In genomic region chr5:124599048-124599973, GRCh38 we compare ENCODE assay signal across 8 cellular contexts.
DNase-seq lines count a peak whose midpoint lies in the region; ATAC-seq and TF ChIP-seq lines count a peak whose summit lies in the region.

No MANE protein-coding gene starts in this region.

- peak overlapping the region; percentile 24 for H3K4me3 Mint-ChIP-seq in Calu3 (ENCODE audit: low read depth, unreplicated experiment)

- no peak for TF ChIP-seq CTCF in Calu3 (IDR thresholded peaks at IDR 0.05; ENCODE audit: unreplicated experiment)
- no peak for TF ChIP-seq CTCF in HEK293 (tag by site-specific recombination; IDR thresholded peaks at IDR 0.05)
- no peak for TF ChIP-seq CTCF in suprapubic skin (IDR thresholded peaks at IDR 0.05)

- no peaks in the 10 kb centered on the region for H3K36me3 Mint-ChIP-seq in Calu3 (ENCODE audit: insufficient read depth, unreplicated experiment)

- TF ChIP-seq POLR2A in suprapubic skin (IDR thresholded peaks at IDR 0.05), result no peak

- H3K9me3 ChIP-seq in HEK293 (ENCODE audit: control insufficient read depth, insufficient read depth, low read depth, low read length) (no peaks in the 10 kb centered on the region), suprapubic skin (no peaks in the 10 kb centered on the region)

- H3K9me3 Mint-ChIP-seq in Calu3 (ENCODE audit: low read depth, unreplicated experiment), result no peaks in the 10 kb centered on the region

- peak; percentile 67 for DNase-seq in Calu3
- peak; percentile 76 for DNase-seq in NCI-H774 (lab: John Stamatoyannopoulos, UW)
- DNase-seq in dermis microvascular lymphatic vessel endothelial cell (ENCODE audit: low read depth in 2 of 2), result peak; percentile 90 to 98
- DNase-seq in myocyte (ENCODE audit: low read depth), result peak; percentile 88
- DNase-seq in stimulated activated CD4-positive, alpha-beta T cell treated with anti-CD3 and anti-CD28 coated beads, Interleukin-15, amount 100 ng/mL, for 24 hours, result no peak
- no peak for DNase-seq in suprapubic skin (ENCODE audit: low spot score in 2 of 2)

- POLR2A ChIA-PET in HEK293 (lab: Yijun Ruan, JAX), result interaction anchor here (0.8 to 3.7 kb wide), 8 partner anchors 14 to 542 kb away, joined by 3 to 22 read pairs (median 5); no protein-coding TSS in a partner anchor

- no peaks in the 10 kb centered on the region for H3K27me3 Mint-ChIP-seq in Calu3 (ENCODE audit: unreplicated experiment)

- H3K27ac Mint-ChIP-seq in Calu3 (ENCODE audit: unreplicated experiment), result peak overlapping the region; percentile 74

- CTCF ChIA-PET in Calu3 (lab: Charles Lee) (interaction anchor here (0.6 to 2.2 kb wide), 9 partner anchors 14 to 314 kb away, joined by 3 to 9 read pairs (median 4); partner anchors contain the start of gene ZNF608), HEK293 (lab: Yijun Ruan, JAX) (interaction anchor here (0.5 to 1.8 kb wide), 3 partner anchors 11 to 139 kb away, joined by 4 to 6 read pairs (median 4); no protein-coding TSS in a partner anchor)

- no peak for TF ChIP-seq EP300 in suprapubic skin (IDR thresholded peaks at IDR 0.05)

- no peaks in the 10 kb centered on the region for H3K36me3 ChIP-seq in HEK293 (ENCODE audit: control insufficient read depth in 2 of 2, insufficient read depth in 1 of 2, low read length in 2 of 2)
- no peaks in the 10 kb centered on the region for H3K36me3 ChIP-seq in suprapubic skin

- ATAC-seq in HG02938 (IDR thresholded peaks at IDR 0.05; ENCODE audit: unreplicated experiment), result no peak

- BruUV-seq in Calu3 (replicated peaks; lab: Mats Ljungman, UMichigan), result no TSS peak

- no peaks in the 10 kb centered on the region for H3K27me3 ChIP-seq in suprapubic skin

- H3K4me3 ChIP-seq in HEK293 (ENCODE audit: low read depth, low read length) (no peak overlapping the region), suprapubic skin (no peak overlapping the region)

- H3K4me1 ChIP-seq in HEK293 (ENCODE audit: control insufficient read depth, insufficient read depth, low read length), result peaks cover 21% of the 10 kb centered on the region
- H3K4me1 ChIP-seq in suprapubic skin, result peaks cover 19% of the 10 kb centered on the region

- peaks cover 43% of the 10 kb centered on the region for H3K4me1 Mint-ChIP-seq in Calu3 (ENCODE audit: low read depth, unreplicated experiment)

- H3K27ac ChIP-seq in HEK293 (ENCODE audit: extremely low read depth, low read depth, low read length) (peak overlapping the region; percentile 88), suprapubic skin (no peak overlapping the region)

- WGBS in suprapubic skin, result 35% methylated on average over 9 of the region's 9 CpGs

- intact Hi-C loops in Calu3 (cut with micrococcal nuclease; ENCODE audit: unreplicated experiment), result loop anchor here (2.0 to 10.0 kb wide), 5 partner anchors 51 to 813 kb away; no protein-coding TSS in a partner anchor

TF ChIP-seq in HEK293, 187 proteins besides CTCF, POLR2A, EP300 and RAD21 (continues in another document):
- TF ChIP-seq GFI1B (tag by site-specific recombination; IDR thresholded peaks at IDR 0.05), result peak; percentile 64; the same call in 1 of the 2 replicates
- TF ChIP-seq OSR2 (tag by site-specific recombination; IDR thresholded peaks at IDR 0.05), result peak; percentile 94
- TF ChIP-seq ZNF548 (tag by site-specific recombination; IDR thresholded peaks at IDR 0.05), result no peak
- TF ChIP-seq ZNF571 (tag by site-specific recombination; IDR thresholded peaks at IDR 0.05), result no peak
- TF ChIP-seq ZNF654 (tag by site-specific recombination; IDR thresholded peaks at IDR 0.05; ENCODE audit: low read depth), result no peak
- TF ChIP-seq ZNF423 (tag by site-specific recombination; IDR thresholded peaks at IDR 0.05), result no peak
- peak; percentile 36; the same call in 1 of the 2 replicates for TF ChIP-seq ZBTB44 (tag by site-specific recombination; IDR thresholded peaks at IDR 0.05)
- no peak for TF ChIP-seq ZNF157 (tag by site-specific recombination; IDR thresholded peaks at IDR 0.05)
- TF ChIP-seq ZNF449 (tag by site-specific recombination; IDR thresholded peaks at IDR 0.05), result no peak
- TF ChIP-seq FEZF1 (tag by site-specific recombination; IDR thresholded peaks at IDR 0.05), result peak; percentile 99
- TF ChIP-seq GLIS1 (tag by site-specific recombination; IDR thresholded peaks at IDR 0.05), result no peak
- 0 out of 2 replicates have a peak, but pooled peaks have one; percentile 10 for TF ChIP-seq REST (tag by site-specific recombination; IDR thresholded peaks at IDR 0.05)
- peak; percentile 69; the same call in 1 of the 2 replicates for TF ChIP-seq TCF7L2 (IDR thresholded peaks at IDR 0.05; ENCODE audit: borderline replicate concordance, low read depth, low read length)
- peak; percentile 88 for TF ChIP-seq ZXDB (tag by site-specific recombination; IDR thresholded peaks at IDR 0.05)
- TF ChIP-seq ZNF560 (tag by site-specific recombination; IDR thresholded peaks at IDR 0.05; ENCODE audit: borderline replicate concordance), result no peak
- no peak for TF ChIP-seq ZFP3 (tag by site-specific recombination; IDR thresholded peaks at IDR 0.05; ENCODE audit: low read depth)
- TF ChIP-seq ZNF776 (tag by site-specific recombination; IDR thresholded peaks at IDR 0.05; ENCODE audit: borderline replicate concordance), result no peak
- no peak for TF ChIP-seq SP3 (tag by site-specific recombination; IDR thresholded peaks at IDR 0.05)
- TF ChIP-seq BCL6B (tag by site-specific recombination; IDR thresholded peaks at IDR 0.05), result peak; percentile 22; the same call in 1 of the 2 replicates
- no peak for TF ChIP-seq ZNF112 (tag by site-specific recombination; IDR thresholded peaks at IDR 0.05)
- TF ChIP-seq ZNF561 (tag by site-specific recombination; IDR thresholded peaks at IDR 0.05; ENCODE audit: borderline replicate concordance), result no peak
- TF ChIP-seq ZNF843 (tag by site-specific recombination; IDR thresholded peaks at IDR 0.05), result peak; percentile 86

Comparison
In these comparisons a context has a peak if more than half of its experiments do, and no peak if none do; other contexts are left out.
1. DNase-seq: peak in Calu3 (single experiment), NCI-H774 (single experiment), dermis microvascular lymphatic vessel endothelial cell (2 of 2) and myocyte (single experiment); none in stimulated activated CD4-positive, alpha-beta T cell treated with anti-CD3 and anti-CD28 coated beads, Interleukin-15, amount 100 ng/mL, for 24 hours (single experiment) and suprapubic skin (0 of 2).